ENCODE assay signal across 15 cellular contexts in the genomic region with DNA sequence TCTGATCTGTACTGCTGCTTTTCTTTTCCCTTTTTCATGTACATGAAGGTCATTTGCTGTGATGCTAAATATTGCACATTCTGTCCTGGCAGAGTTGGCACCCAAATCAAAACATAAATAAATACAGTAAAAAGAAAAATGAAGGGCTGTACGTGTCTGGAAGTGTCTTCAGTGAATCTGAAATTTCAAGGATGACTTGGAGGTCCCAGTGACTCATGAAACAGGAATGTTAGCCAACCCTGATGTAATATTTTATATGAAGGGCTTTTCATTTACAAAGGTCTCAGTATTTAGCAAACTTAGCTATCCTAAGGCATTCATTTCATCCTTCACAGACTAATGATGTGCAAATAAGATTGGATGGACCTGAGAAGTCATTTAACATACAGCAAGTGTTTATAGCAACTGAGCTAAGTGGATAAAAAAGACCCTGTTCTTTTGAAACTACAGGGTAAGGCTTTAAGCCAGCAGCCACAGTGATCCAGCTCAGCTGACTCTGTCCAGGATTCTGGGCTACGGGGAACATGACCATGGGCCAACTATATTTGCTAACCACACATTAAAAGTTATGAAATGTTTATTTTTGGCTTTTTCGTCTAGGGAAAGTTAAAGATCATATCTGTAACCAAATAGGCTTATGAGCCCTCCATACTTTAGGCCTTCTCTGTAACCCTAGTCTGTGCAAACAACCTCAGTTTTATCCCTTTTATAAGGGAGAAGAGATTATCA.
DNase-seq lines count a peak whose midpoint lies in the region; ATAC-seq and TF ChIP-seq lines count a peak whose summit lies in the region.
"Had no signal": no experiment of that assay in that cellular context is flagged by ENCODE, and none has a peak within 500 bp of the region (broad histone marks: within the 10 kb centered on the region; RNA-seq: fewer than 3 reads in every experiment).

No MANE protein-coding gene starts in this region.

- WGBS in lung, 2 donors, result 38 to 52% methylated on average over 3 of the region's 3 CpGs

- H3K9me3 Mint-ChIP-seq in CD8-positive, alpha-beta memory T cell, result no peaks in the 10 kb centered on the region

- POLR2A ChIA-PET in CD8-positive, alpha-beta memory T cell (lab: Charles Lee), result no interaction called here

- no peaks in the 10 kb centered on the region for H3K27me3 Mint-ChIP-seq in CD8-positive, alpha-beta memory T cell
- H3K27me3 Mint-ChIP-seq: CD4-positive, CD25-positive, alpha-beta regulatory T cell had no signal

- no peak overlapping the region for H3K4me3 ChIP-seq in lung
- no peak overlapping the region for H3K4me3 ChIP-seq in CD8-positive, alpha-beta memory T cell (ENCODE audit: low read length)
- H3K4me3 ChIP-seq: coronary artery had no signal

- TF ChIP-seq CTCF in lung (IDR thresholded peaks at IDR 0.05; ENCODE audit: control extremely low read depth, extremely low read depth), result no peak

- peak; percentile 52 for ATAC-seq in lung (ENCODE audit: insufficient read depth, low FRiP score)

- H3K36me3 ChIP-seq in lung (ENCODE audit: control insufficient read depth in 2 of 2, insufficient read depth in 2 of 2, low read length in 2 of 2), result no peaks in the 10 kb centered on the region
- H3K36me3 ChIP-seq in CD8-positive, alpha-beta memory T cell (ENCODE audit: insufficient read depth, low read length), result no peaks in the 10 kb centered on the region

- no peak overlapping the region for H3K27ac ChIP-seq in lung (ENCODE audit: low read depth in 1 of 2, low read length in 1 of 2)
- no peak overlapping the region for H3K27ac ChIP-seq in CD8-positive, alpha-beta memory T cell (ENCODE audit: low read depth, low read length)
- H3K27ac ChIP-seq: coronary artery had no signal

- in situ Hi-C loops in Caki2 (cut with HindIII; ENCODE audit: low pct_unique_long_range_greater_than_20kb, low sequenced_read_pairs), result no loop called here

- CTCF ChIA-PET in CD8-positive, alpha-beta memory T cell (lab: Charles Lee), result no interaction called here

- no peak overlapping the region for H3K27ac Mint-ChIP-seq in CD8-positive, alpha-beta memory T cell
- H3K27ac Mint-ChIP-seq: CD4-positive, CD25-positive, alpha-beta regulatory T cell had no signal

- no peaks in the 10 kb centered on the region for H3K4me1 Mint-ChIP-seq in CD8-positive, alpha-beta memory T cell
- H3K4me1 Mint-ChIP-seq: CD4-positive, CD25-positive, alpha-beta regulatory T cell had no signal

- DNase-seq in Caki2 (ENCODE audit: low read depth) (peak; percentile 61), NCI-H446 (lab: John Stamatoyannopoulos, UW) (peak; percentile 93 to 94), dedifferentiated amniotic fluid mesenchymal stem cell (ENCODE audit: extremely low spot score) (peak; percentile 80), lung (ENCODE audit: low spot score) (no peak), NCI-H2196 (lab: John Stamatoyannopoulos, UW; ENCODE audit: unreplicated experiment) (no peak), GOT3 (lab: John Stamatoyannopoulos, UW) (no peak)
- no peak for DNase-seq in stimulated activated CD4-positive, alpha-beta T cell treated with anti-CD3 and anti-CD28 coated beads, Interleukin-2, amount 100 ng/mL, for 48 hours
- DNase-seq in CD8-positive, alpha-beta memory T cell, result no peak
- DNase-seq: activated CD4-positive, alpha-beta T cell treated with anti-CD3 and anti-CD28 coated beads for 48 hours; activated gamma-delta T cell; CD4-positive, CD25-positive, alpha-beta regulatory T cell; KG1; NCI-H510A; stimulated activated CD8-positive, alpha-beta memory T cell treated with anti-CD3 and anti-CD28 coated beads, Interleukin-4, amount 100 ng/mL, for 48 hours had no signal

- no peaks in the 10 kb centered on the region for H3K27me3 ChIP-seq in lung (ENCODE audit: control insufficient read depth, insufficient read depth)
- H3K27me3 ChIP-seq in CD8-positive, alpha-beta memory T cell (ENCODE audit: insufficient read depth, low read length, poor library complexity, severe bottlenecking), result no peaks in the 10 kb centered on the region

- H3K9me3 ChIP-seq in lung (ENCODE audit: control insufficient read depth in 2 of 2, insufficient read depth in 1 of 2, low read length in 1 of 2), result no peaks in the 10 kb centered on the region
- no peaks in the 10 kb centered on the region for H3K9me3 ChIP-seq in CD8-positive, alpha-beta memory T cell (ENCODE audit: low read length)

- no peak overlapping the region for H3K4me3 Mint-ChIP-seq in CD8-positive, alpha-beta memory T cell
- H3K4me3 Mint-ChIP-seq: CD4-positive, CD25-positive, alpha-beta regulatory T cell had no signal

- H3K36me3 Mint-ChIP-seq in CD8-positive, alpha-beta memory T cell, result no peaks in the 10 kb centered on the region
- H3K36me3 Mint-ChIP-seq: CD4-positive, CD25-positive, alpha-beta regulatory T cell had no signal

- H3K4me1 ChIP-seq in lung (ENCODE audit: control insufficient read depth in 2 of 2, insufficient read depth in 2 of 2, low read length in 2 of 2), result no peaks in the 10 kb centered on the region
- H3K4me1 ChIP-seq in CD8-positive, alpha-beta memory T cell (ENCODE audit: insufficient read depth, low read length), result no peaks in the 10 kb centered on the region

Comparison
In these comparisons a context has a peak if more than half of its experiments do, and no peak if none do; other contexts are left out.
1. DNase-seq: peak in Caki2 (single experiment), NCI-H446 (2 of 2) and dedifferentiated amniotic fluid mesenchymal stem cell (single experiment); none in lung (single experiment), stimulated activated CD4-positive, alpha-beta T cell treated with anti-CD3 and anti-CD28 coated beads, Interleukin-2, amount 100 ng/mL, for 48 hours (0 of 2), NCI-H2196 (single experiment), CD8-positive, alpha-beta memory T cell (0 of 5) and GOT3 (single experiment).